In genomic region chr20:36919715-36920333, GRCh38 we compare ENCODE assay signal across 8 cellular contexts. TPM values are rescaled to one million over a fixed set of nuclear protein-coding genes. Genes with fewer than 3 reads are reported as not detected.
A peak's percentile ranks its signal among the peaks of the same experiment; 100 is the strongest.
DNase-seq lines count a peak whose midpoint lies in the region; ATAC-seq and TF ChIP-seq lines count a peak whose summit lies in the region.

No MANE protein-coding gene starts in this region.

- CTCF ChIA-PET in RWPE1 (lab: Yijun Ruan, JAX): interaction anchor here (0.5 to 3.0 kb wide), 19 partner anchors 8 to 927 kb away, joined by 3 to 9 read pairs (median 4); a partner anchor contains a TSS

- H3K27ac ChIP-seq in RWPE1 (no peak overlapping the region), upper lobe of right lung (no peak overlapping the region)

- peak; percentile 78 for ATAC-seq in upper lobe of right lung

- H3K9me3 ChIP-seq in upper lobe of right lung: no peaks in the 10 kb centered on the region

- intact Hi-C loops in upper lobe of right lung (cut with DNase I): no loop called here

- H3K4me1 ChIP-seq in upper lobe of right lung: no peaks in the 10 kb centered on the region

- DNase-seq in activated effector memory CD4-positive, alpha-beta T cell treated with anti-CD3 and anti-CD28 coated beads, Interleukin-2, amount 50 U/mL, for 16 hours: peak; percentile 27
- no peak for DNase-seq in activated effector memory CD4-positive, alpha-beta T cell treated with Interleukin-2 at 50 U/mL for 16 hours
- DNase-seq in Kasumi-1 (lab: John Stamatoyannopoulos, UW) (peak; percentile 57 to 81), RWPE1 (ENCODE audit: low spot score) (peak; percentile 80), cerebellar cortex (ENCODE audit: low spot score) (peak; percentile 75), left kidney (ENCODE audit: low read depth, low spot score) (peak; percentile 70), upper lobe of right lung (no peak)
- no peak for DNase-seq in stimulated activated CD4-positive, alpha-beta T cell treated with anti-CD3 and anti-CD28 coated beads, Interleukin-12 subunit alpha, Interleukin-12 subunit beta, amount 100 ng/mL, for 4 hours

- H3K36me3 ChIP-seq in upper lobe of right lung: peaks cover 94% of the 10 kb centered on the region

- no peaks in the 10 kb centered on the region for H3K27me3 ChIP-seq in upper lobe of right lung

- no peak overlapping the region for H3K4me3 ChIP-seq in upper lobe of right lung

- POLR2A ChIA-PET in RWPE1 (lab: Yijun Ruan, JAX; ENCODE audit: low non-redundant PET): no interaction called here

- TF ChIP-seq CTCF in RWPE1 (conservative IDR thresholded peaks at IDR 0.05; ENCODE audit: low read depth) (peak; percentile 100), upper lobe of right lung (IDR thresholded peaks at IDR 0.05) (peak; percentile 91)

RNA-seq across cellular contexts. Expression of gene SAMHD1, which starts 31.7 kb away (rescaled TPM):
- 177 TPM for total RNA-seq in upper lobe of right lung

RNA-seq across cellular contexts. Expression of gene TLDC2, which starts 43.9 kb away (rescaled TPM):
- 1.6 TPM for total RNA-seq in upper lobe of right lung

Comparison
In these comparisons a context has a peak if more than half of its experiments do, and no peak if none do; other contexts are left out.
1. DNase-seq: peak in activated effector memory CD4-positive, alpha-beta T cell treated with anti-CD3 and anti-CD28 coated beads, Interleukin-2, amount 50 U/mL, for 16 hours (single experiment), Kasumi-1 (2 of 2), RWPE1 (single experiment), cerebellar cortex (single experiment) and left kidney (single experiment); none in activated effector memory CD4-positive, alpha-beta T cell treated with Interleukin-2 at 50 U/mL for 16 hours (single experiment), upper lobe of right lung (single experiment) and stimulated activated CD4-positive, alpha-beta T cell treated with anti-CD3 and anti-CD28 coated beads, Interleukin-12 subunit alpha, Interleukin-12 subunit beta, amount 100 ng/mL, for 4 hours (single experiment).